10 cellular contexts compared by ENCODE assay signal in genomic region chr9:136742640-136743391, GRCh38. TPM values are rescaled to one million over a fixed set of nuclear protein-coding genes. Genes with fewer than 3 reads are reported as not detected.
DNase-seq lines count a peak whose midpoint lies in the region; ATAC-seq, FAIRE-seq and TF ChIP-seq lines count a peak whose summit lies in the region.
"Had no signal": no experiment of that assay in that cellular context is flagged by ENCODE, and none has a peak within 500 bp of the region (broad histone marks: within the 10 kb centered on the region; RNA-seq: fewer than 3 reads in every experiment).

Gene LCN10 (minus strand): TSS chr9:136742940. CDS start chr9:136742903, 37 bp downstream.

- H3K9me3 Mint-ChIP-seq in activated B cell treated with CpG ODN at 0.5 μM for 24 hours, result no peaks in the 10 kb centered on the region

- H3K4me3 Mint-ChIP-seq in activated B cell treated with CpG ODN at 0.5 μM for 24 hours, result peak within 1 kb of the TSS; percentile 86

- FAIRE-seq in kidney (lab: Jason Lieb, UNC), result no peak

- intact Hi-C loops in Right ventricle myocardium inferior (cut with DNase I), result no loop called here
- intact Hi-C loops in right cardiac atrium (cut with DNase I), result no loop called here
- intact Hi-C loops in activated B cell treated with CpG ODN at 0.5 μM for 24 hours (cut with micrococcal nuclease), result loop anchor here (1.0 kb wide), 1 partner anchor 15 kb away; no protein-coding TSS in a partner anchor
- intact Hi-C loops in kidney (cut with DNase I), result no loop called here

- no peaks in the 10 kb centered on the region for H3K27me3 ChIP-seq in right cardiac atrium (ENCODE audit: control insufficient read depth, insufficient read depth)

- H3K27ac Mint-ChIP-seq in activated B cell treated with CpG ODN at 0.5 μM for 24 hours, result peak within 1 kb of the TSS; percentile 74

- DNase-seq in Right ventricle myocardium inferior (ENCODE audit: missing footprints), result peak; percentile 66
- DNase-seq in right cardiac atrium, result no peak
- no peak for DNase-seq in activated B cell treated with CpG ODN at 0.5 μM for 24 hours
- DNase-seq in kidney, result peak; percentile 77
- no peak for DNase-seq in A172 (ENCODE audit: low spot score)
- DNase-seq: effector CD4-positive, alpha-beta T cell had no signal

- CTCF ChIA-PET in activated B cell treated with CpG ODN at 0.5 μM for 24 hours (lab: Charles Lee), result interaction anchor here (2.1 kb wide), 1 partner anchor 14 kb away, joined by 14 read pairs; no protein-coding TSS in a partner anchor

- peaks cover 19% of the 10 kb centered on the region for H3K36me3 Mint-ChIP-seq in activated B cell treated with CpG ODN at 0.5 μM for 24 hours (ENCODE audit: low read depth)

- peaks cover 2% of the 10 kb centered on the region for H3K4me1 ChIP-seq in right cardiac atrium (ENCODE audit: control insufficient read depth, insufficient read depth, low read length)
- peaks cover 4 to 16% of the 10 kb centered on the region in 2 donors for H3K4me1 ChIP-seq in kidney (ENCODE audit: control insufficient read depth in 1 of 2, insufficient read depth in 1 of 2, low read depth in 1 of 2, low read length in 2 of 2)

- H3K9ac ChIP-seq in kidney (ENCODE audit: low read length in 2 of 2), result no peak within 1 kb of the TSS

- H3K4me3 ChIP-seq in right cardiac atrium (ENCODE audit: low read length), result no peak within 1 kb of the TSS
- H3K4me3 ChIP-seq in kidney (ENCODE audit: low read length in 2 of 2), result no peak within 1 kb of the TSS

- 62% methylated on average over 23 of the region's 23 CpGs for WGBS in right cardiac atrium

- ATAC-seq in Right ventricle myocardium inferior (no peak), right cardiac atrium (no peak), activated B cell treated with CpG ODN at 0.5 μM for 24 hours (ENCODE audit: low read depth) (no peak), GM19023 (IDR thresholded peaks at IDR 0.05; ENCODE audit: unreplicated experiment) (no peak), GM18519 (IDR thresholded peaks at IDR 0.05; ENCODE audit: low FRiP score, unreplicated experiment) (no peak), GM21390 (IDR thresholded peaks at IDR 0.05; ENCODE audit: unreplicated experiment) (no peak)

- H3K27me3 Mint-ChIP-seq in activated B cell treated with CpG ODN at 0.5 μM for 24 hours, result no peaks in the 10 kb centered on the region

- H3K9me3 ChIP-seq in right cardiac atrium (ENCODE audit: control insufficient read depth, low read length) (no peaks in the 10 kb centered on the region), kidney (ENCODE audit: control insufficient read depth in 1 of 2, low read length in 2 of 2) (no peaks in the 10 kb centered on the region)

- no peak within 1 kb of the TSS for H3K27ac ChIP-seq in right cardiac atrium (ENCODE audit: low read length)
- H3K27ac ChIP-seq in kidney (ENCODE audit: low read depth in 2 of 2, low read length in 2 of 2), result no peak within 1 kb of the TSS

- H3K36me3 ChIP-seq in kidney (ENCODE audit: control insufficient read depth in 1 of 2, insufficient read depth in 2 of 2, low read length in 2 of 2), result no peaks in the 10 kb centered on the region

- TF ChIP-seq CTCF in activated B cell treated with CpG ODN at 0.5 μM for 24 hours (IDR thresholded peaks at IDR 0.05) (no peak), kidney (IDR thresholded peaks at IDR 0.05; ENCODE audit: borderline replicate concordance, extremely low read depth, insufficient read depth) (no peak)

- peaks cover 51% of the 10 kb centered on the region for H3K4me1 Mint-ChIP-seq in activated B cell treated with CpG ODN at 0.5 μM for 24 hours

- POLR2A ChIA-PET in activated B cell treated with CpG ODN at 0.5 μM for 24 hours (lab: Charles Lee), result interaction anchor here (1.9 to 4.4 kb wide), 3 partner anchors 14 to 29 kb away, joined by 10 to 86 read pairs (median 36); partner anchors contain the start of gene LCN8

RNA-seq across cellular contexts. Expression of gene LCN10, which starts in this region (rescaled TPM):
- total RNA-seq in Right ventricle myocardium inferior (11.3 TPM), right cardiac atrium (10 to 100 TPM in 1 of 4 donors, 1 to 10 TPM in 3; 4.5 to 14.1 (median 7.7) TPM), activated B cell treated with CpG ODN at 0.5 μM for 24 hours (13.7 and 15.9 TPM in 2 replicates), kidney (8.4 TPM)
- polyA plus RNA-seq in right cardiac atrium (14.7 TPM), kidney (ENCODE audit: insufficient read depth, low read depth, low replicate concordance) (3.9 TPM)
- not detected in 2 replicates for total RNA-seq in A172 (2014; rRNA removed; shearing (Covaris generic))
- total RNA-seq: renal cortical epithelial cell had no signal

Comparison
In these comparisons a context has a peak if more than half of its experiments do, and no peak if none do; other contexts are left out.
1. DNase-seq: peak in Right ventricle myocardium inferior (single experiment) and kidney (single experiment); none in right cardiac atrium (0 of 3), activated B cell treated with CpG ODN at 0.5 μM for 24 hours (single experiment) and A172 (single experiment).